In the genomic region with DNA sequence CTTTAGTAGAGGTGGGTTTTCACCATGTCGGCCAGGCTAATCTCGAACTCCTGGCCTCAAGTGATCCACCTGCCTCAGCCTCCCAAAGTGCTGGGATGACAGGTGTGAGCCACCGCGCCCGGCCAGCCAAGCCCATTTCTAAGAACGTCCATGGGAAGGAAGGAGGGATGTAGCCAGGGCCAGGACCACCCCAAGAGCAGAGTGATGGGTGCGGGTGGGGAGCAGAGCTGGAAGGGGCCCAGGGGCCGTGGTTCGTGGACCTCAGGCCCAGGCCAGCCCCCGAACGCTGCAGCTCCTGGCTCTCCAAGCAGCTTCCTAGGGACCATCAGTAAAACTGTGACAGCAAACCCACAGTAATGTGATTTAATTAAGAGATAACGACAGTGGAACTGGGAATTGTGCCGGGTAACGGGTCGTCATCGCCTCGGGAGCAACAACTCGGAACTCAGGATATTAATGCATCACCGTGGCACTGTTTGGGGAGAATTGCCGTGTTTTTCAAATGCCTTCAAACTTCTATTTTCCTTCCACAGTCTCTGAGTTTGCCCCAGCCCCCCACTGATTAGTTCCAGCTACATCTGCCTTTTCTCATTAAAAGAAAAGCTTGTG, we compare ENCODE assay signal across 15 cellular contexts.
A peak's percentile ranks its signal among the peaks of the same experiment; 100 is the strongest.
DNase-seq lines count a peak whose midpoint lies in the region; ATAC-seq and TF ChIP-seq lines count a peak whose summit lies in the region.
"Had no signal": no experiment of that assay in that cellular context is flagged by ENCODE, and none has a peak within 500 bp of the region (broad histone marks: within the 10 kb centered on the region; RNA-seq: fewer than 3 reads in every experiment).

No MANE protein-coding gene starts in this region.

- H3K27ac ChIP-seq in esophagus muscularis mucosa (replicated peaks in 1 of 4) (no peak overlapping the region), upper lobe of left lung (no peak overlapping the region)
- H3K27ac ChIP-seq: Peyer's patch had no signal

- no peak for TF ChIP-seq EP300 in esophagus muscularis mucosa (IDR thresholded peaks at IDR 0.05)
- no peak for TF ChIP-seq EP300 in upper lobe of left lung (IDR thresholded peaks at IDR 0.05)

- TF ChIP-seq CTCF in GM13976 (IDR thresholded peaks at IDR 0.05; ENCODE audit: borderline replicate concordance, control extremely low read depth, extremely low read depth, insufficient read depth, missing control alignments) (no peak), esophagus muscularis mucosa (IDR thresholded peaks at IDR 0.05) (no peak), upper lobe of left lung (IDR thresholded peaks at IDR 0.05) (no peak)

- no peaks in the 10 kb centered on the region for H3K27me3 Mint-ChIP-seq in activated CD8-positive, alpha-beta memory T cell treated with anti-CD3 and anti-CD28 coated beads, Interleukin-2, amount 10 ng/mL, durations not matched to agents 7 days and 5 days

- TF ChIP-seq POLR2A in esophagus muscularis mucosa (IDR thresholded peaks at IDR 0.05; ENCODE audit: low read depth) (no peak), upper lobe of left lung (IDR thresholded peaks at IDR 0.05) (no peak)

- no peak for ATAC-seq in activated CD8-positive, alpha-beta memory T cell treated with anti-CD3 and anti-CD28 coated beads, Interleukin-2, amount 10 ng/mL, durations not matched to agents 7 days and 5 days
- no peak for ATAC-seq in upper lobe of left lung (ENCODE audit: low FRiP score in 2 of 2)
- ATAC-seq: CD8-positive, alpha-beta T cell had no signal

- no peak overlapping the region for H3K4me3 Mint-ChIP-seq in activated CD8-positive, alpha-beta memory T cell treated with anti-CD3 and anti-CD28 coated beads, Interleukin-2, amount 10 ng/mL, durations not matched to agents 7 days and 5 days
- H3K4me3 Mint-ChIP-seq: CD8-positive, alpha-beta T cell had no signal

- peaks cover 0 to 5% (median 0%) of the 10 kb centered on the region in 4 donors for H3K4me1 ChIP-seq in esophagus muscularis mucosa
- no peaks in the 10 kb centered on the region for H3K4me1 ChIP-seq in upper lobe of left lung
- H3K4me1 ChIP-seq: BE2C, Peyer's patch had no signal

- H3K4me3 ChIP-seq in esophagus muscularis mucosa (no peak overlapping the region), upper lobe of left lung (no peak overlapping the region)
- H3K4me3 ChIP-seq: Peyer's patch had no signal

- DNase-seq in activated CD8-positive, alpha-beta memory T cell treated with anti-CD3 and anti-CD28 coated beads, Interleukin-2, amount 10 ng/mL, durations not matched to agents 7 days and 5 days: peak; percentile 36
- DNase-seq in activated CD8-positive, alpha-beta memory T cell treated with anti-CD3 and anti-CD28 coated beads, Interleukin-2, amount 50 U/mL, for 4 hours: no peak
- DNase-seq in GM13976 (ENCODE audit: low spot score) (peak; percentile 34), esophagus muscularis mucosa (ENCODE audit: extremely low spot score) (peak; percentile 88), upper lobe of left lung (peak; percentile 14 to 54), 8988T (no peak), glomerular visceral epithelial cell (ENCODE audit: extremely low spot score) (no peak)
- DNase-seq in stimulated activated CD4-positive, alpha-beta T cell treated with anti-CD3 and anti-CD28 coated beads, Interleukin-2, amount 100 ng/mL, for 48 hours: no peak
- DNase-seq: BE2C; Calu3; EL; KBM-7; NK-92 treated with Interleukin-12 subunit alpha and Interleukin-12 subunit beta, amount 100 ng/mL, for 24 hours had no signal

- CTCF ChIA-PET in activated CD8-positive, alpha-beta memory T cell treated with anti-CD3 and anti-CD28 coated beads, Interleukin-2, amount 10 ng/mL, durations not matched to agents 7 days and 5 days (lab: Charles Lee): no interaction called here

- H3K36me3 Mint-ChIP-seq in activated CD8-positive, alpha-beta memory T cell treated with anti-CD3 and anti-CD28 coated beads, Interleukin-2, amount 10 ng/mL, durations not matched to agents 7 days and 5 days: no peaks in the 10 kb centered on the region
- H3K36me3 Mint-ChIP-seq: CD8-positive, alpha-beta T cell had no signal

- H3K27ac Mint-ChIP-seq in activated CD8-positive, alpha-beta memory T cell treated with anti-CD3 and anti-CD28 coated beads, Interleukin-2, amount 10 ng/mL, durations not matched to agents 7 days and 5 days: no peak overlapping the region
- H3K27ac Mint-ChIP-seq: CD8-positive, alpha-beta T cell had no signal

- H3K9me3 Mint-ChIP-seq in activated CD8-positive, alpha-beta memory T cell treated with anti-CD3 and anti-CD28 coated beads, Interleukin-2, amount 10 ng/mL, durations not matched to agents 7 days and 5 days (ENCODE audit: low read depth): no peaks in the 10 kb centered on the region
- H3K9me3 Mint-ChIP-seq: CD8-positive, alpha-beta T cell had no signal

- H3K9me3 ChIP-seq in esophagus muscularis mucosa (peaks cover 0 to 9% (median 3%) of the 10 kb centered on the region in 4 donors), upper lobe of left lung (no peaks in the 10 kb centered on the region)
- H3K9me3 ChIP-seq: BE2C, Peyer's patch had no signal

- WGBS in esophagus muscularis mucosa: 84% methylated on average over 19 of the region's 20 CpGs
- WGBS in upper lobe of left lung, 2 donors: 78 to 90% methylated on average over 18 to 20 of the region's 20 CpGs

- intact Hi-C loops in esophagus muscularis mucosa (cut with DNase I): no loop called here

- in situ Hi-C loops in GM13976 (cut with MboI; ENCODE audit: low sequenced_read_pairs, unreplicated experiment): loop anchor here (25.0 kb wide), 1 partner anchor 284 kb away; no protein-coding TSS in a partner anchor

- H3K4me1 Mint-ChIP-seq in activated CD8-positive, alpha-beta memory T cell treated with anti-CD3 and anti-CD28 coated beads, Interleukin-2, amount 10 ng/mL, durations not matched to agents 7 days and 5 days: no peaks in the 10 kb centered on the region

- no peaks in the 10 kb centered on the region for H3K36me3 ChIP-seq in esophagus muscularis mucosa
- no peaks in the 10 kb centered on the region for H3K36me3 ChIP-seq in upper lobe of left lung
- H3K36me3 ChIP-seq: BE2C, Peyer's patch had no signal

- H3K27me3 ChIP-seq in esophagus muscularis mucosa: peaks cover 0 to 76% (median 2%) of the 10 kb centered on the region in 4 donors
- no peaks in the 10 kb centered on the region for H3K27me3 ChIP-seq in upper lobe of left lung
- H3K27me3 ChIP-seq: Peyer's patch had no signal

Comparison
In these comparisons a context has a peak if more than half of its experiments do, and no peak if none do; other contexts are left out.
1. DNase-seq: peak in activated CD8-positive, alpha-beta memory T cell treated with anti-CD3 and anti-CD28 coated beads, Interleukin-2, amount 10 ng/mL, durations not matched to agents 7 days and 5 days (single experiment), GM13976 (single experiment), esophagus muscularis mucosa (single experiment) and upper lobe of left lung (2 of 2); none in activated CD8-positive, alpha-beta memory T cell treated with anti-CD3 and anti-CD28 coated beads, Interleukin-2, amount 50 U/mL, for 4 hours (single experiment), 8988T (single experiment), stimulated activated CD4-positive, alpha-beta T cell treated with anti-CD3 and anti-CD28 coated beads, Interleukin-2, amount 100 ng/mL, for 48 hours (0 of 2) and glomerular visceral epithelial cell (single experiment).